In the genomic region with DNA sequence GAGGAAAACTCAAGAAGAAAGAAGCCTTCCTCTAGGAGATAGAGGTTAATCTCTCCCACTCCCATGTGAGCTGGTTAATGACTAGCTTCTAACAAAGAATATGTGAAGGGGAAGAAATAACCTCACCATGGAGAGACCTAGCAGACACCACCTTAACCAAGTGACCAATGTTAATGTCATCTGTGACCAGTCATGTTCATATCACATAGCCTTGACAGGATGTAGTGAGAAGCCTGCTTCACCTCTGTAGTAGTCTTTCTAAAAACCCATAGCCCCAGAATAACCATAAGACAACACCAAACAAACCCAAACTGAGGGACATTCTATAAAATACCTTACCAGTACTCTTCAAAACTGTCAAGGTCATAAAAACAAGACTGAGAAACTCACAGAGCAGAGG, we compare ENCODE assay signal across 29 cellular contexts. TPM values are rescaled to one million over a fixed set of nuclear protein-coding genes. Genes with fewer than 3 reads are reported as not detected.
DNase-seq lines count a peak whose midpoint lies in the region; ATAC-seq and TF ChIP-seq lines count a peak whose summit lies in the region.
"Had no signal": no experiment of that assay in that cellular context is flagged by ENCODE, and none has a peak within 500 bp of the region (broad histone marks: within the 10 kb centered on the region; RNA-seq: fewer than 3 reads in every experiment).

No MANE protein-coding gene starts in this region.

- peak overlapping the region; percentile 78 for H3K4me2 ChIP-seq in OCI-LY7 (ENCODE audit: low read length)
- H3K4me2 ChIP-seq: KMS-11 had no signal

- peak overlapping the region; percentile 90 for H3K27ac ChIP-seq in OCI-LY7 (ENCODE audit: low read depth, low read length, poor library complexity, severe bottlenecking)
- H3K27ac ChIP-seq: 22Rv1, ascending aorta, KMS-11, lower lobe of right lung, psoas muscle, skin epidermis, stomach had no signal

- no peak overlapping the region for H3K4me3 Mint-ChIP-seq in activated CD8-positive, alpha-beta T cell treated with anti-CD3 and anti-CD28 coated beads for 36 hours
- H3K4me3 Mint-ChIP-seq in activated CD8-positive, alpha-beta T cell treated with anti-CD3 and anti-CD28 coated beads, Interleukin-2, amount 10 ng/mL, durations not matched to agents 7 days and 5 days, result no peak overlapping the region
- no peak overlapping the region for H3K4me3 Mint-ChIP-seq in WTC11
- H3K4me3 Mint-ChIP-seq: CD8-positive, alpha-beta memory T cell; type B pancreatic cell had no signal

- H3K36me3 Mint-ChIP-seq in activated CD8-positive, alpha-beta T cell treated with anti-CD3 and anti-CD28 coated beads for 36 hours (ENCODE audit: low read depth), result no peaks in the 10 kb centered on the region
- no peaks in the 10 kb centered on the region for H3K36me3 Mint-ChIP-seq in activated CD8-positive, alpha-beta T cell treated with anti-CD3 and anti-CD28 coated beads, Interleukin-2, amount 10 ng/mL, durations not matched to agents 7 days and 5 days (ENCODE audit: low read depth)
- no peaks in the 10 kb centered on the region for H3K36me3 Mint-ChIP-seq in WTC11
- H3K36me3 Mint-ChIP-seq: CD8-positive, alpha-beta memory T cell; type B pancreatic cell had no signal

- H3K79me2 ChIP-seq in OCI-LY7 (ENCODE audit: insufficient read depth, low read depth, low read length), result no peaks in the 10 kb centered on the region

- peak; percentile 55 for ATAC-seq in activated CD8-positive, alpha-beta T cell treated with anti-CD3 and anti-CD28 coated beads for 36 hours
- ATAC-seq in activated CD8-positive, alpha-beta T cell treated with anti-CD3 and anti-CD28 coated beads, Interleukin-2, amount 10 ng/mL, durations not matched to agents 7 days and 5 days, result no peak
- peak; percentile 54 for ATAC-seq in HG02938 (IDR thresholded peaks at IDR 0.05; ENCODE audit: unreplicated experiment)
- ATAC-seq in WTC11, result no peak
- ATAC-seq: lower lobe of right lung, Panc1, psoas muscle had no signal

- peaks cover 6% of the 10 kb centered on the region; the same call in 1 of the 2 replicates for H4K20me1 ChIP-seq in OCI-LY7 (ENCODE audit: insufficient read depth, low read length)

- H3K9me3 ChIP-seq in OCI-LY7 (ENCODE audit: low read length), result peaks cover 27% of the 10 kb centered on the region
- H3K9me3 ChIP-seq: ascending aorta, lower lobe of right lung, psoas muscle, stomach had no signal

- H3K4me1 Mint-ChIP-seq in activated CD8-positive, alpha-beta T cell treated with anti-CD3 and anti-CD28 coated beads for 36 hours (ENCODE audit: low read depth), result peaks cover 16% of the 10 kb centered on the region
- peaks cover 17% of the 10 kb centered on the region for H3K4me1 Mint-ChIP-seq in activated CD8-positive, alpha-beta T cell treated with anti-CD3 and anti-CD28 coated beads, Interleukin-2, amount 10 ng/mL, durations not matched to agents 7 days and 5 days (ENCODE audit: low read depth)
- no peaks in the 10 kb centered on the region for H3K4me1 Mint-ChIP-seq in WTC11

- H3K4me1 ChIP-seq in OCI-LY7 (ENCODE audit: insufficient read depth, low read length, poor library complexity, severe bottlenecking), result peaks cover 64% of the 10 kb centered on the region
- H3K4me1 ChIP-seq: ascending aorta, lower lobe of right lung, psoas muscle had no signal

- H3K36me3 ChIP-seq in OCI-LY7 (ENCODE audit: insufficient read depth, low read length), result peaks cover 18% of the 10 kb centered on the region; the same call in 1 of the 2 replicates
- H3K36me3 ChIP-seq: ascending aorta, lower lobe of right lung, stomach had no signal

- peaks cover 5% of the 10 kb centered on the region for H3K9me3 Mint-ChIP-seq in activated CD8-positive, alpha-beta T cell treated with anti-CD3 and anti-CD28 coated beads for 36 hours
- H3K9me3 Mint-ChIP-seq in activated CD8-positive, alpha-beta T cell treated with anti-CD3 and anti-CD28 coated beads, Interleukin-2, amount 10 ng/mL, durations not matched to agents 7 days and 5 days (ENCODE audit: insufficient read depth), result peaks cover 10% of the 10 kb centered on the region
- H3K9me3 Mint-ChIP-seq in WTC11, result no peaks in the 10 kb centered on the region
- H3K9me3 Mint-ChIP-seq: type B pancreatic cell had no signal

- no peaks in the 10 kb centered on the region for H3K27me3 Mint-ChIP-seq in activated CD8-positive, alpha-beta T cell treated with anti-CD3 and anti-CD28 coated beads for 36 hours
- peaks cover 3% of the 10 kb centered on the region for H3K27me3 Mint-ChIP-seq in activated CD8-positive, alpha-beta T cell treated with anti-CD3 and anti-CD28 coated beads, Interleukin-2, amount 10 ng/mL, durations not matched to agents 7 days and 5 days (ENCODE audit: low read depth)
- no peaks in the 10 kb centered on the region for H3K27me3 Mint-ChIP-seq in WTC11 (ENCODE audit: low read depth)
- H3K27me3 Mint-ChIP-seq: type B pancreatic cell had no signal

- POLR2A ChIA-PET in activated CD8-positive, alpha-beta T cell treated with anti-CD3 and anti-CD28 coated beads for 36 hours (lab: Charles Lee), result no interaction called here
- POLR2A ChIA-PET in activated CD8-positive, alpha-beta T cell treated with anti-CD3 and anti-CD28 coated beads, Interleukin-2, amount 10 ng/mL, durations not matched to agents 7 days and 5 days (lab: Charles Lee), result no interaction called here
- POLR2A ChIA-PET in OCI-LY7 (lab: Charles Lee) (interaction anchor here (0.6 to 9.3 kb wide), 7 partner anchors 11 to 333 kb away, joined by 3 to 236 read pairs (median 8); no protein-coding TSS in a partner anchor), WTC11 (lab: Charles Lee) (no interaction called here)

- no peak for TF ChIP-seq CTCF in activated CD8-positive, alpha-beta T cell treated with anti-CD3 and anti-CD28 coated beads for 36 hours (IDR thresholded peaks at IDR 0.05)
- TF ChIP-seq CTCF in OCI-LY7 (conservative IDR thresholded peaks at IDR 0.05; ENCODE audit: low read length) (no peak), WTC11 (IDR thresholded peaks at IDR 0.05) (no peak)

- H3K27ac Mint-ChIP-seq in activated CD8-positive, alpha-beta T cell treated with anti-CD3 and anti-CD28 coated beads for 36 hours, result no peak overlapping the region
- H3K27ac Mint-ChIP-seq in activated CD8-positive, alpha-beta T cell treated with anti-CD3 and anti-CD28 coated beads, Interleukin-2, amount 10 ng/mL, durations not matched to agents 7 days and 5 days, result no peak overlapping the region
- H3K27ac Mint-ChIP-seq in WTC11, result no peak overlapping the region
- H3K27ac Mint-ChIP-seq: CD8-positive, alpha-beta memory T cell; type B pancreatic cell had no signal

- peak overlapping the region; percentile 60; the same call in 1 of the 2 replicates for H2AFZ ChIP-seq in OCI-LY7 (ENCODE audit: low read length)

- no peak for DNase-seq in activated CD8-positive, alpha-beta T cell treated with anti-CD3 and anti-CD28 coated beads for 36 hours
- DNase-seq in activated CD8-positive, alpha-beta T cell treated with anti-CD3 and anti-CD28 coated beads, Interleukin-2, amount 10 ng/mL, durations not matched to agents 7 days and 5 days, result no peak
- DNase-seq in OCI-LY7 (ENCODE audit: low spot score) (no peak), middle frontal gyrus (ENCODE audit: extremely low spot score, low spot score) (no peak), SW 1271 (lab: John Stamatoyannopoulos, UW) (no peak), WTC11 (ENCODE audit: low spot score) (no peak)
- DNase-seq in activated naive CD4-positive, alpha-beta T cell treated with anti-CD3 and anti-CD28 coated beads, Interleukin-2, amount 50 U/mL, for 16 hours, result no peak
- DNase-seq: activated CD4-positive, alpha-beta T cell treated with anti-CD3 and anti-CD28 coated beads, Interleukin-2, amount 50 U/mL, for 4 hours; CD8-positive, alpha-beta memory T cell; cerebellar nuclear complex; DMS53; foreskin fibroblast; hypothalamus; lower lobe of right lung; NCI-H187 treated with DMSO at 0.1 percent for 48 hours; NCI-H345; psoas muscle; stimulated activated CD4-positive, alpha-beta T cell treated with anti-CD3 and anti-CD28 coated beads, Interleukin-2, amount 100 ng/mL, for 24 hours; stomach; T-helper 2 cell had no signal

- intact Hi-C loops in activated CD8-positive, alpha-beta T cell treated with anti-CD3 and anti-CD28 coated beads for 36 hours (cut with micrococcal nuclease), result no loop called here
- intact Hi-C loops in OCI-LY7 (cut with micrococcal nuclease; ENCODE audit: unreplicated experiment), result no loop called here

- CTCF ChIA-PET in activated CD8-positive, alpha-beta T cell treated with anti-CD3 and anti-CD28 coated beads for 36 hours (lab: Charles Lee), result no interaction called here
- CTCF ChIA-PET in activated CD8-positive, alpha-beta T cell treated with anti-CD3 and anti-CD28 coated beads, Interleukin-2, amount 10 ng/mL, durations not matched to agents 7 days and 5 days (lab: Charles Lee), result interaction anchor here (1.1 to 1.3 kb wide), 2 partner anchors 28 to 46 kb away, joined by 3 to 5 read pairs; no protein-coding TSS in a partner anchor
- CTCF ChIA-PET in OCI-LY7 (lab: Charles Lee; ENCODE audit: unreplicated experiment), result interaction anchor here (0.5 to 4.0 kb wide), 2 partner anchors 18 to 28 kb away, joined by 3 to 35 read pairs; no protein-coding TSS in a partner anchor
- CTCF ChIA-PET in WTC11 (lab: Charles Lee), result interaction anchor here (0.6 to 1.4 kb wide), 2 partner anchors 28 to 958 kb away, joined by 3 to 4 read pairs; no protein-coding TSS in a partner anchor

- no TSS peak for BruUV-seq in OCI-LY7 (replicated peaks; lab: Mats Ljungman, UMichigan)

- H3K9me2 ChIP-seq in OCI-LY7 (ENCODE audit: insufficient read depth, low read length), result no peaks in the 10 kb centered on the region

- H3K4me3 ChIP-seq in OCI-LY7 (ENCODE audit: low read depth, low read length, poor library complexity, severe bottlenecking), result peak overlapping the region; percentile 47
- H3K4me3 ChIP-seq: ascending aorta, lower lobe of right lung, psoas muscle, skin epidermis, stomach had no signal

RNA-seq across cellular contexts. Expression of gene POU2AF1, which starts 21.5 kb away (rescaled TPM):
- 1 to 10 TPM; 3.6 to 4.5 TPM for total RNA-seq in activated CD8-positive, alpha-beta T cell treated with anti-CD3 and anti-CD28 coated beads for 36 hours
- total RNA-seq in activated CD8-positive, alpha-beta T cell treated with anti-CD3 and anti-CD28 coated beads, Interleukin-2, amount 10 ng/mL, durations not matched to agents 7 days and 5 days, result 1 to 10 TPM; 1.7 to 2.4 TPM
- 56.4 and 86.1 TPM in 2 replicates for total RNA-seq in OCI-LY7 (2014; rRNA removed; shearing (Covaris generic))
- total RNA-seq in OCI-LY7 (2022), result 285 and 315 TPM in 2 replicates
- total RNA-seq in WTC11 (2021), result 0.07 to 0.27 TPM (median 0.22 TPM) in 3 replicates
- total RNA-seq: epithelial cell of proximal tubule, SK-MEL-5 had no signal

Comparison
In these comparisons a context has a peak if more than half of its experiments do, and no peak if none do; other contexts are left out.
1. ATAC-seq: peak in activated CD8-positive, alpha-beta T cell treated with anti-CD3 and anti-CD28 coated beads for 36 hours (single experiment) and HG02938 (single experiment); none in activated CD8-positive, alpha-beta T cell treated with anti-CD3 and anti-CD28 coated beads, Interleukin-2, amount 10 ng/mL, durations not matched to agents 7 days and 5 days (single experiment) and WTC11 (single experiment).
2. RNA of gene POU2AF1, which starts 21.5 kb away (total RNA-seq): 56.4 to 315 TPM in OCI-LY7; 3.6 to 4.5 TPM in activated CD8-positive, alpha-beta T cell treated with anti-CD3 and anti-CD28 coated beads for 36 hours, 1.7 to 2.4 TPM in activated CD8-positive, alpha-beta T cell treated with anti-CD3 and anti-CD28 coated beads, Interleukin-2, amount 10 ng/mL, durations not matched to agents 7 days and 5 days and 0.07 to 0.27 TPM in WTC11; every median in the first group is over 10 times any median in the second.